24 cellular contexts compared by ENCODE assay signal in the genomic region with DNA sequence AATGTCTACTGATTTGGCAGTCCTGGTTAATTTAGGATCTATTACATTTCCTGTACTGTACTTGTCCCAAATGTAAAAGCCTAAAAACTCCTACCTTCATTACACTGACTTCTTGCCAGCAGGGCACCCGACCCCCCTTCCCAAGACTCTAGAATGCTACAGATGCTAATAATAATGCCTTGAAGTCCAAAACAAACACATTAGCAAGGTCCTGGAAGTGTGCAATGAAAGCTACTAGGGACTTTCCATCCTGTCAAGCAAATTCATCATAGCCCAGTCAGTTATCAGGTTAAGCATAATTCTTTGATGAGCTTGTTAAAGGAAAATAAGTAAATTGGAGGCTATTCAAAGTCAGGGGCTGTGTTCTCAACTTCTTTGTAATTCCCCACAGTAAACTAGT.
DNase-seq lines count a peak whose midpoint lies in the region; ATAC-seq, FAIRE-seq and TF ChIP-seq lines count a peak whose summit lies in the region.
"Had no signal": no experiment of that assay in that cellular context is flagged by ENCODE, and none has a peak within 500 bp of the region (broad histone marks: within the 10 kb centered on the region; RNA-seq: fewer than 3 reads in every experiment).

No MANE protein-coding gene starts in this region.

- peaks cover 39% of the 10 kb centered on the region for H3K4me1 ChIP-seq in keratinocyte (ENCODE audit: control insufficient read depth, extremely low read depth, insufficient read depth, low read length)
- H3K4me1 ChIP-seq: prostate gland, thyroid gland had no signal

- dilution Hi-C loops in keratinocyte (cut with MboI; ENCODE audit: extremely low pct_ligation_motif_present, low sequenced_read_pairs) = no loop called here

- H3K9me1 ChIP-seq in keratinocyte (ENCODE audit: control insufficient read depth, extremely low read depth, insufficient read depth, low read length) = no peaks in the 10 kb centered on the region

- DNase-seq in DMS79 treated with DMSO at 0.1 percent for 48 hours (lab: John Stamatoyannopoulos, UW) = peak; percentile 30
- peak; percentile 38 for DNase-seq in M059J (ENCODE audit: low read depth)
- peak; percentile 63 for DNase-seq in bronchial epithelial cell (ENCODE audit: low read depth)
- DNase-seq in keratinocyte (ENCODE audit: low read depth, low spot score) = no peak
- DNase-seq in HCEC 1CT = no peak
- no peak for DNase-seq in T-helper 9 cell
- DNase-seq: activated B cell treated with CpG ODN at 0.5 μM for 24 hours; activated CD4-positive, alpha-beta T cell treated with anti-CD3 and anti-CD28 coated beads, Interleukin-2, amount 50 U/mL, for 4 hours; activated CD8-positive, alpha-beta memory T cell treated with anti-CD3 and anti-CD28 coated beads, Interleukin-2, amount 50 U/mL, for 48 hours; activated naive CD8-positive, alpha-beta T cell treated with anti-CD3 and anti-CD28 coated beads for 36 hours; CD4-positive, alpha-beta T cell; colonic mucosa; DMS153; foreskin fibroblast; KBM-7; mucosa of descending colon; NCI-H446; small intestine; stimulated activated CD4-positive, alpha-beta T cell treated with anti-CD3 and anti-CD28 coated beads, Interleukin-4, amount 100 ng/mL, for 1 hour; thyroid gland had no signal

- ATAC-seq in HG02852 (IDR thresholded peaks at IDR 0.05; ENCODE audit: unreplicated experiment) (no peak), GM18519 (IDR thresholded peaks at IDR 0.05; ENCODE audit: low FRiP score, unreplicated experiment) (no peak)

- peak overlapping the region; percentile 18 for H3K4me2 ChIP-seq in keratinocyte (ENCODE audit: control insufficient read depth, extremely low read depth, insufficient read depth, low read depth, low read length)

- peak overlapping the region; percentile 13 for H3K9ac ChIP-seq in keratinocyte (ENCODE audit: control insufficient read depth, extremely low read depth, insufficient read depth, low read length)

- H3K36me3 ChIP-seq in bronchial epithelial cell (ENCODE audit: control insufficient read depth, insufficient read depth, low read length) (no peaks in the 10 kb centered on the region), keratinocyte (ENCODE audit: control insufficient read depth in 2 of 2, extremely low read depth in 1 of 2, insufficient read depth in 2 of 2, low read length in 2 of 2) (no peaks in the 10 kb centered on the region)
- H3K36me3 ChIP-seq: colonic mucosa, prostate gland, thyroid gland had no signal

- peak overlapping the region; percentile 74 for H2AFZ ChIP-seq in keratinocyte (ENCODE audit: control insufficient read depth, low read length)

- FAIRE-seq in bronchial epithelial cell (lab: Jason Lieb, UNC) (no peak), keratinocyte (lab: Jason Lieb, UNC) (peak; percentile 83)
- FAIRE-seq: endometrium, small intestine had no signal

- no peaks in the 10 kb centered on the region for H4K20me1 ChIP-seq in keratinocyte (ENCODE audit: control insufficient read depth, extremely low read depth, insufficient read depth, low read length)

- H3K27me3 ChIP-seq in bronchial epithelial cell (ENCODE audit: control insufficient read depth, insufficient read depth, low read length) (no peaks in the 10 kb centered on the region), keratinocyte (ENCODE audit: control insufficient read depth, extremely low read depth, insufficient read depth, low read length) (no peaks in the 10 kb centered on the region)
- H3K27me3 ChIP-seq: colonic mucosa, thyroid gland had no signal

- H3K4me3 ChIP-seq in bronchial epithelial cell (ENCODE audit: low read depth, low read length) (no peak overlapping the region), keratinocyte (ENCODE audit: control insufficient read depth in 2 of 3, extremely low read depth in 1 of 3, insufficient read depth in 2 of 3, low read depth in 1 of 3, low read length in 3 of 3) (no peak overlapping the region)
- H3K4me3 ChIP-seq: colonic mucosa, mucosa of descending colon, prostate gland, thyroid gland had no signal

- no peaks in the 10 kb centered on the region for H3K79me2 ChIP-seq in keratinocyte (ENCODE audit: control insufficient read depth, insufficient read depth, low read length)

- TF ChIP-seq CTCF in bronchial epithelial cell (IDR thresholded peaks at IDR 0.05; ENCODE audit: insufficient read depth, low read length, severe bottlenecking) = no peak
- no peak for TF ChIP-seq CTCF in keratinocyte (optimal IDR thresholded peaks at IDR 0.05 in 1 of 3, IDR thresholded peaks at IDR 0.05 in 1 of 3, conservative IDR thresholded peaks at IDR 0.05 in 1 of 3; ENCODE audit: extremely low read depth in 1 of 3, insufficient read depth in 2 of 3, low read length in 3 of 3)

- peak overlapping the region; percentile 53 for H3K27ac ChIP-seq in keratinocyte (ENCODE audit: control insufficient read depth, insufficient read depth, low read length)
- H3K27ac ChIP-seq: colonic mucosa, prostate gland, thyroid gland had no signal

- no peaks in the 10 kb centered on the region for H3K9me3 ChIP-seq in keratinocyte (ENCODE audit: control insufficient read depth, low read depth, low read length)
- H3K9me3 ChIP-seq: colonic mucosa, mucosa of descending colon, prostate gland, thyroid gland had no signal

Comparison
In these comparisons a context has a peak if more than half of its experiments do, and no peak if none do; other contexts are left out.
1. DNase-seq: peak in DMS79 treated with DMSO at 0.1 percent for 48 hours (single experiment), M059J (single experiment) and bronchial epithelial cell (single experiment); none in keratinocyte (single experiment), HCEC 1CT (single experiment) and T-helper 9 cell (single experiment).